Comparison of ENCODE assay signal across 8 cellular contexts in the genomic region with DNA sequence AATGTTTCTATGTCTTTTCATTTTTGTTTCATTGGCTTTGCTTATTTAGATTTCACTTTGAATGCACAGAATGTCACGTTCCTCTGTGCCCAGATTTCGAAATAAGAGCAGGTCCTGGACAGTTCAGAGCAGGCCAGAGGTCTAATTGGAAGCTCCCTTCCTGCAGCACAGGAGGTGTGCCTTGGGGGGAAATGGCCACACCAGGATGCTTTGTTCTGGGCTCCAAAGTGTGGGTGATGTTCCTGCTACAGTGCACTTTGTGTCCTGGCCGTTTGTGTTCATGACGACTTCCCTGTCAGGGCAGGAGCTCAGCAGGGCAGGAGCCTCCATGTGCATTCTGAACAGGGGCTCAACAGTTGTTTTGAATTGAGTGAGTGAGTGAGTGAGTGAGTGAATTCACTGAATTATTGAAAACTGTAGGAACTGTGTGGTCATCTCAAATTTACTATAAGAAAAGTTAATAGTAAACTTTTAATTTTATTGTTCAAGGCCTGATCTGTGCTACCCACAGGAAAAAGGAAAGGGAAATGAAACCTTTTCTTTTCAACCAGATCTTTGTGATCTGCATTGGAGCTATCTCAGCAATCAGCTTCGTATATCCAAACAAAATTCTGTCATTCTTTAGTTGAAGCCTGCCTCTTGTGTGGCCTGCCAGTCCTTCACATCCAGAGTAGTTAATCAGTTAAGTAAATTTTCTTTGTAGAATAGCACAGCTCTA.
DNase-seq lines count a peak whose midpoint lies in the region; ATAC-seq and TF ChIP-seq lines count a peak whose summit lies in the region.

No MANE protein-coding gene starts in this region.

- H3K27me3 ChIP-seq in Peyer's patch (no peaks in the 10 kb centered on the region), HAP-1 (ENCODE audit: low read depth) (no peaks in the 10 kb centered on the region)

- H3K27ac Mint-ChIP-seq in activated CD4-positive, alpha-beta memory T cell treated with anti-CD3 and anti-CD28 coated beads, Interleukin-2, amount 10 ng/mL, durations not matched to agents 7 days and 5 days: no peak overlapping the region
- H3K27ac Mint-ChIP-seq in activated naive CD4-positive, alpha-beta T cell treated with anti-CD3 and anti-CD28 coated beads, Interleukin-2, amount 10 ng/mL, durations not matched to agents 7 days and 5 days: no peak overlapping the region

- CTCF ChIA-PET in activated CD4-positive, alpha-beta memory T cell treated with anti-CD3 and anti-CD28 coated beads, Interleukin-2, amount 10 ng/mL, durations not matched to agents 7 days and 5 days (lab: Charles Lee): no interaction called here
- CTCF ChIA-PET in activated naive CD4-positive, alpha-beta T cell treated with anti-CD3 and anti-CD28 coated beads, Interleukin-2, amount 10 ng/mL, durations not matched to agents 7 days and 5 days (lab: Charles Lee): interaction anchor here (1.1 to 1.2 kb wide), 2 partner anchors 68 to 500 kb away, joined by 3 to 4 read pairs; no protein-coding TSS in a partner anchor

- peaks cover 0 to 39% (median 6%) of the 10 kb centered on the region in 4 donors for H3K4me1 ChIP-seq in Peyer's patch
- H3K4me1 ChIP-seq in HAP-1: peaks cover 5% of the 10 kb centered on the region

- H3K4me1 Mint-ChIP-seq in activated CD4-positive, alpha-beta memory T cell treated with anti-CD3 and anti-CD28 coated beads, Interleukin-2, amount 10 ng/mL, durations not matched to agents 7 days and 5 days: peaks cover 13% of the 10 kb centered on the region
- peaks cover 15% of the 10 kb centered on the region for H3K4me1 Mint-ChIP-seq in activated naive CD4-positive, alpha-beta T cell treated with anti-CD3 and anti-CD28 coated beads, Interleukin-2, amount 10 ng/mL, durations not matched to agents 7 days and 5 days

- TF ChIP-seq POLR2A in GM18505 (IDR thresholded peaks at IDR 0.05; ENCODE audit: borderline replicate concordance, extremely low read depth, insufficient read depth, insufficient read length) (no peak), Peyer's patch (IDR thresholded peaks at IDR 0.05) (no peak)

- TF ChIP-seq CTCF in Peyer's patch (IDR thresholded peaks at IDR 0.05): no peak

- no peak overlapping the region for H3K4me3 Mint-ChIP-seq in activated CD4-positive, alpha-beta memory T cell treated with anti-CD3 and anti-CD28 coated beads, Interleukin-2, amount 10 ng/mL, durations not matched to agents 7 days and 5 days
- no peak overlapping the region for H3K4me3 Mint-ChIP-seq in activated naive CD4-positive, alpha-beta T cell treated with anti-CD3 and anti-CD28 coated beads, Interleukin-2, amount 10 ng/mL, durations not matched to agents 7 days and 5 days

- in situ Hi-C loops in HAP-1 (cut with MboI; ENCODE audit: low sequenced_read_pairs): no loop called here

- no peaks in the 10 kb centered on the region for H3K9me3 ChIP-seq in Peyer's patch
- H3K9me3 ChIP-seq in HAP-1: no peaks in the 10 kb centered on the region

- ATAC-seq in GM18505 (IDR thresholded peaks at IDR 0.05; ENCODE audit: unreplicated experiment) (peak; percentile 60), HG02610 (IDR thresholded peaks at IDR 0.05; ENCODE audit: unreplicated experiment) (peak; percentile 47)

- no peaks in the 10 kb centered on the region for H3K36me3 Mint-ChIP-seq in activated CD4-positive, alpha-beta memory T cell treated with anti-CD3 and anti-CD28 coated beads, Interleukin-2, amount 10 ng/mL, durations not matched to agents 7 days and 5 days (ENCODE audit: low read depth)
- H3K36me3 Mint-ChIP-seq in activated naive CD4-positive, alpha-beta T cell treated with anti-CD3 and anti-CD28 coated beads, Interleukin-2, amount 10 ng/mL, durations not matched to agents 7 days and 5 days: peaks cover 6% of the 10 kb centered on the region

- no peaks in the 10 kb centered on the region for H3K36me3 ChIP-seq in Peyer's patch
- no peaks in the 10 kb centered on the region for H3K36me3 ChIP-seq in HAP-1 (replicated peaks)

- POLR2A ChIA-PET in activated CD4-positive, alpha-beta memory T cell treated with anti-CD3 and anti-CD28 coated beads, Interleukin-2, amount 10 ng/mL, durations not matched to agents 7 days and 5 days (lab: Charles Lee): no interaction called here

- H3K27ac ChIP-seq in Peyer's patch: peak overlapping the region in 3 of 4 donors; percentile 6 to 51 (median 29)

- H3K27me3 Mint-ChIP-seq in activated CD4-positive, alpha-beta memory T cell treated with anti-CD3 and anti-CD28 coated beads, Interleukin-2, amount 10 ng/mL, durations not matched to agents 7 days and 5 days: no peaks in the 10 kb centered on the region
- H3K27me3 Mint-ChIP-seq in activated naive CD4-positive, alpha-beta T cell treated with anti-CD3 and anti-CD28 coated beads, Interleukin-2, amount 10 ng/mL, durations not matched to agents 7 days and 5 days: no peaks in the 10 kb centered on the region

- no peaks in the 10 kb centered on the region for H3K9me3 Mint-ChIP-seq in activated CD4-positive, alpha-beta memory T cell treated with anti-CD3 and anti-CD28 coated beads, Interleukin-2, amount 10 ng/mL, durations not matched to agents 7 days and 5 days
- no peaks in the 10 kb centered on the region for H3K9me3 Mint-ChIP-seq in activated naive CD4-positive, alpha-beta T cell treated with anti-CD3 and anti-CD28 coated beads, Interleukin-2, amount 10 ng/mL, durations not matched to agents 7 days and 5 days

- DNase-seq in Peyer's patch: peak in 2 of 3 donors; percentile 54 to 58
- DNase-seq in medulla oblongata (ENCODE audit: extremely low spot score): peak; percentile 40
- DNase-seq in activated CD4-positive, alpha-beta memory T cell treated with anti-CD3 and anti-CD28 coated beads, Interleukin-2, amount 10 ng/mL, durations not matched to agents 7 days and 5 days: no peak
- DNase-seq in HAP-1 (ENCODE audit: low spot score in 2 of 2): no peak
- DNase-seq in activated naive CD4-positive, alpha-beta T cell treated with anti-CD3 and anti-CD28 coated beads, Interleukin-2, amount 10 ng/mL, durations not matched to agents 7 days and 5 days: no peak
- no peak for DNase-seq in NCI-H1930 (lab: John Stamatoyannopoulos, UW)

- H3K4me3 ChIP-seq in Peyer's patch (no peak overlapping the region), HAP-1 (no peak overlapping the region)

Comparison
In these comparisons a context has a peak if more than half of its experiments do, and no peak if none do; other contexts are left out.
1. DNase-seq: peak in Peyer's patch (2 of 3) and medulla oblongata (single experiment); none in activated CD4-positive, alpha-beta memory T cell treated with anti-CD3 and anti-CD28 coated beads, Interleukin-2, amount 10 ng/mL, durations not matched to agents 7 days and 5 days (single experiment), HAP-1 (0 of 2), activated naive CD4-positive, alpha-beta T cell treated with anti-CD3 and anti-CD28 coated beads, Interleukin-2, amount 10 ng/mL, durations not matched to agents 7 days and 5 days (single experiment) and NCI-H1930 (0 of 2).